2 cellular contexts compared by ENCODE assay signal in the genomic region with DNA sequence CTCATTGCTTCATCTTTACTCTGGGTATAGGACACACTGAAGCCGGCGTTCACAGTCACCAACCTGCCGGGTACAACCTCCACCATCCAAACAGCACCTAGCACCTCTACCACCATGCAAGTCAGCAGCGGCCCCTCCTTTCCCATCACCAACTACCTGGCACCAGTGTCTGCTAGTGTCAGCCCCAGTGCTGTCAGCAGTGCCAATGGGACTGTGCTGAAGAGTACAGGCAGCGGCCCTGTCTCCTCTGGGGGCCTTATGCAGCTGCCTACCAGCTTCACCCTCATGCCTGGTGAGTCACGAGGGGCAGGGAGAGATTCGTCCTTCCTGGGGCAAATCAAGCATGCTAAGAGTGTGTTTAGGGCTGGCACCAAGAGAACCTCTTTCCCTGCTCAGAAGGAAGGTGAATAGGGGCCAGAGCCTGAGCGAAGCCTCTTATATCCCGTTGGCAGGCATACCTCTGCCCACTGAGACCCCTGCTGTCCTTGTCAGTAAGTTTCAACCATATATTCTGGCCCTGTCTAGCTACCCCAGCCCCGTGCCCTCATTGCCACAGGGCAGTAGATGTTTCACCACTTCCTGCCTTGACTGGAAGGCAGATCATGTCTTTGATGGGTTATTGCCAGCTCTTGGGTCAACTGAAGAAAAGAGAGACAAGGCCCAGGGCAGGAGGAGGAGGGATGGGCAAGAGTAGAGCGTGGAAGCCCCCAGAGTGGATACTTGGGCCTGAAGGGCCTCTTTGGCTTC.
TF ChIP-seq lines count a peak whose summit lies in the region.

No MANE protein-coding gene starts in this region.

TF ChIP-seq in liver, 16 proteins besides CTCF, POLR2A, EP300 and RAD21:
- TF ChIP-seq RXRA (IDR thresholded peaks at IDR 0.05): no peak

TF ChIP-seq in HepG2, 621 proteins besides CTCF, POLR2A, EP300 and RAD21:
- TF ChIP-seq ZNF605 (CRISPR knock-in tag; IDR thresholded peaks at IDR 0.05): no peak
- TF ChIP-seq ZNF546 (CRISPR knock-in tag; conservative IDR thresholded peaks at IDR 0.05): no peak
- TF ChIP-seq SP2 (CRISPR knock-in tag; IDR thresholded peaks at IDR 0.05): no peak
- TF ChIP-seq MAFK (conservative IDR thresholded peaks at IDR 0.05 in 1 of 2, IDR thresholded peaks at IDR 0.05 in 1 of 2; ENCODE audit: low read length in 2 of 2): no peak
- TF ChIP-seq, protein P1, sequence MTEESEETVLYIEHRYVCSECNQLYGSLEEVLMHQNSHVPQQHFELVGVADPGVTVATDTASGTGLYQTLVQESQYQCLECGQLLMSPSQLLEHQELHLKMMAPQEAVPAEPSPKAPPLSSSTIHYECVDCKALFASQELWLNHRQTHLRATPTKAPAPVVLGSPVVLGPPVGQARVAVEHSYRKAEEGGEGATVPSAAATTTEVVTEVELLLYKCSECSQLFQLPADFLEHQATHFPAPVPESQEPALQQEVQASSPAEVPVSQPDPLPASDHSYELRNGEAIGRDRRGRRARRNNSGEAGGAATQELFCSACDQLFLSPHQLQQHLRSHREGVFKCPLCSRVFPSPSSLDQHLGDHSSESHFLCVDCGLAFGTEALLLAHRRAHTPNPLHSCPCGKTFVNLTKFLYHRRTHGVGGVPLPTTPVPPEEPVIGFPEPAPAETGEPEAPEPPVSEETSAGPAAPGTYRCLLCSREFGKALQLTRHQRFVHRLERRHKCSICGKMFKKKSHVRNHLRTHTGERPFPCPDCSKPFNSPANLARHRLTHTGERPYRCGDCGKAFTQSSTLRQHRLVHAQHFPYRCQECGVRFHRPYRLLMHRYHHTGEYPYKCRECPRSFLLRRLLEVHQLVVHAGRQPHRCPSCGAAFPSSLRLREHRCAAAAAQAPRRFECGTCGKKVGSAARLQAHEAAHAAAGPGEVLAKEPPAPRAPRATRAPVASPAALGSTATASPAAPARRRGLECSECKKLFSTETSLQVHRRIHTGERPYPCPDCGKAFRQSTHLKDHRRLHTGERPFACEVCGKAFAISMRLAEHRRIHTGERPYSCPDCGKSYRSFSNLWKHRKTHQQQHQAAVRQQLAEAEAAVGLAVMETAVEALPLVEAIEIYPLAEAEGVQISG (CRISPR knock-in tag; IDR thresholded peaks at IDR 0.05): no peak
- TF ChIP-seq HNRNPK (IDR thresholded peaks at IDR 0.05; ENCODE audit: low read depth, low read length, poor library complexity, severe bottlenecking): no peak
- TF ChIP-seq ZNF446 (CRISPR knock-in tag; IDR thresholded peaks at IDR 0.05): no peak
- no peak for TF ChIP-seq KLF9 (CRISPR knock-in tag; IDR thresholded peaks at IDR 0.05; ENCODE audit: low read depth)
- TF ChIP-seq, protein P2, sequence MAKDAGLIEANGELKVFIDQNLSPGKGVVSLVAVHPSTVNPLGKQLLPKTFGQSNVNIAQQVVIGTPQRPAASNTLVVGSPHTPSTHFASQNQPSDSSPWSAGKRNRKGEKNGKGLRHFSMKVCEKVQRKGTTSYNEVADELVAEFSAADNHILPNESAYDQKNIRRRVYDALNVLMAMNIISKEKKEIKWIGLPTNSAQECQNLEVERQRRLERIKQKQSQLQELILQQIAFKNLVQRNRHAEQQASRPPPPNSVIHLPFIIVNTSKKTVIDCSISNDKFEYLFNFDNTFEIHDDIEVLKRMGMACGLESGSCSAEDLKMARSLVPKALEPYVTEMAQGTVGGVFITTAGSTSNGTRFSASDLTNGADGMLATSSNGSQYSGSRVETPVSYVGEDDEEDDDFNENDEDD (CRISPR knock-in tag; IDR thresholded peaks at IDR 0.05; ENCODE audit: borderline replicate concordance): no peak
- no peak for TF ChIP-seq GABPB1 (CRISPR knock-in tag; IDR thresholded peaks at IDR 0.05)
TF ChIP-seq in HepG2: peak in this region for 0.
